ENCODE assay signal across 17 cellular contexts in genomic region chr7:29484280-29484679, GRCh38.
"Had no signal": no experiment of that assay in that cellular context is flagged by ENCODE, and none has a peak within 500 bp of the region (broad histone marks: within the 10 kb centered on the region; RNA-seq: fewer than 3 reads in every experiment).

No MANE protein-coding gene starts in this region.

- H3K4me1 ChIP-seq: right atrium auricular region had no signal

- H3K36me3 ChIP-seq: adrenal gland, right atrium auricular region, transverse colon, vagina had no signal

- DNase-seq: activated CD4-positive, alpha-beta memory T cell treated with anti-CD3 and anti-CD28 coated beads, Interleukin-2, amount 10 ng/mL, durations not matched to agents 7 days and 5 days; activated CD4-positive, alpha-beta T cell treated with anti-CD3 and anti-CD28 coated beads for 36 hours; activated effector memory CD4-positive, alpha-beta T cell treated with anti-CD3 and anti-CD28 coated beads, Interleukin-2, amount 50 U/mL, for 16 hours; activated T-cell treated with anti-CD3 and anti-CD28 coated beads, Interleukin-2, amount 50 U/mL, for 48 hours; adrenal gland; body of pancreas; central memory CD4-positive, alpha-beta T cell; effector memory CD8-positive, alpha-beta T cell; foreskin melanocyte; mesendoderm; nephron progenitor cell; occipital lobe; T-helper 17 cell; transverse colon had no signal

- H3K27me3 ChIP-seq: adrenal gland, body of pancreas, right atrium auricular region, transverse colon, vagina had no signal

- H3K27ac ChIP-seq: body of pancreas, vagina had no signal

- H3K4me3 ChIP-seq: adrenal gland, body of pancreas, right atrium auricular region, transverse colon, vagina had no signal

- ATAC-seq: activated CD4-positive, alpha-beta T cell treated with anti-CD3 and anti-CD28 coated beads for 36 hours; body of pancreas; effector memory CD8-positive, alpha-beta T cell; left ventricle myocardium superior; T-helper 17 cell had no signal

- H3K9me3 ChIP-seq: adrenal gland, body of pancreas, right atrium auricular region, transverse colon, vagina had no signal
